Comparison of ENCODE assay signal across 16 cellular contexts in the genomic region with DNA sequence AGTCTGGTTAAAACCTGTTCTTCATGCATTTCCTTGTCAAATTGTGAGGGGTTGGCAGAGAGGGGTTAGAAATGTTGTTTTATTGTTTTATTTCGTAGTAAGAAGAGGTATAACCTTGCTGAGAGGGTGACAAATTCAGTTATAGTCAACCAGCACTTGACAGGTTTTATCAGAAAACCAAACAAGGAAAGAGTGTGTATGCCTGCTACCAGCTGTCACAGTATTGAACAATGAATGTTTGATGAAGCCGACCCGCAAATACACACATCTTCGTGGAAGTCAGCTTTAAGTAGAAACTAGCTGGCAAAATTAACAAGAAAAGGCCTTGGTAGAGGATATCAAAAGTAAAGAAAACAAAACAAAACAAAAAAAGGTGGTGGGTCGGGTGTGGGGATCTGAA.
"Had no signal": no experiment of that assay in that cellular context is flagged by ENCODE, and none has a peak within 500 bp of the region (broad histone marks: within the 10 kb centered on the region; RNA-seq: fewer than 3 reads in every experiment).

No MANE protein-coding gene starts in this region.

- H3K4me3 Mint-ChIP-seq: activated CD4-positive, alpha-beta T cell treated with anti-CD3 and anti-CD28 coated beads, Interleukin-2, amount 10 ng/mL, durations not matched to agents 7 days and 5 days; activated CD8-positive, alpha-beta T cell treated with anti-CD3 and anti-CD28 coated beads, Interleukin-2, amount 10 ng/mL, durations not matched to agents 7 days and 5 days; activated naive CD4-positive, alpha-beta T cell treated with anti-CD3 and anti-CD28 coated beads, Interleukin-2, amount 10 ng/mL, durations not matched to agents 7 days and 5 days; activated naive CD8-positive, alpha-beta T cell treated with anti-CD3 and anti-CD28 coated beads, Interleukin-2, amount 50 U/mL, for 24 hours; activated T-cell treated with anti-CD3 and anti-CD28 coated beads, Interleukin-2, amount 50 U/mL, for 24 hours; central memory CD8-positive, alpha-beta T cell; stimulated activated memory B cell treated with anti-CD40 and anti-IgM and Interleukin-4, amounts not matched to agents 10 μg/mL and 1 μg/mL and 100 μg/mL, for 72 hours; T-helper 1 cell treated with Interleukin-12 subunit alpha and Interleukin-12 subunit beta and Interleukin-4 antibody, amounts not matched to agents 30 μg/mL and 1 μg/mL, for 36 hours had no signal

- H3K4me1 Mint-ChIP-seq: activated CD4-positive, alpha-beta T cell treated with anti-CD3 and anti-CD28 coated beads, Interleukin-2, amount 10 ng/mL, durations not matched to agents 7 days and 5 days; activated naive CD4-positive, alpha-beta T cell treated with anti-CD3 and anti-CD28 coated beads, Interleukin-2, amount 10 ng/mL, durations not matched to agents 7 days and 5 days; central memory CD8-positive, alpha-beta T cell; immature natural killer cell had no signal

- H3K27ac ChIP-seq: brain microvascular endothelial cell, colonic mucosa, ovary, thoracic aorta had no signal

- H3K36me3 Mint-ChIP-seq: activated naive CD4-positive, alpha-beta T cell treated with anti-CD3 and anti-CD28 coated beads, Interleukin-2, amount 10 ng/mL, durations not matched to agents 7 days and 5 days; immature natural killer cell; naive thymus-derived CD8-positive, alpha-beta T cell; stimulated activated memory B cell treated with anti-CD40 and anti-IgM and Interleukin-4, amounts not matched to agents 10 μg/mL and 1 μg/mL and 100 μg/mL, for 72 hours had no signal

- H3K9me3 Mint-ChIP-seq: activated CD4-positive, alpha-beta T cell treated with anti-CD3 and anti-CD28 coated beads, Interleukin-2, amount 10 ng/mL, durations not matched to agents 7 days and 5 days; activated naive CD4-positive, alpha-beta T cell treated with anti-CD3 and anti-CD28 coated beads, Interleukin-2, amount 10 ng/mL, durations not matched to agents 7 days and 5 days; activated naive CD8-positive, alpha-beta T cell treated with anti-CD3 and anti-CD28 coated beads, Interleukin-2, amount 50 U/mL, for 24 hours; activated T-cell treated with anti-CD3 and anti-CD28 coated beads, Interleukin-2, amount 50 U/mL, for 24 hours; central memory CD8-positive, alpha-beta T cell; immature natural killer cell; naive thymus-derived CD8-positive, alpha-beta T cell; stimulated activated memory B cell treated with anti-CD40 and anti-IgM and Interleukin-4, amounts not matched to agents 10 μg/mL and 1 μg/mL and 100 μg/mL, for 72 hours; T-helper 1 cell treated with Interleukin-12 subunit alpha and Interleukin-12 subunit beta and Interleukin-4 antibody, amounts not matched to agents 30 μg/mL and 1 μg/mL, for 36 hours had no signal

- H3K27me3 Mint-ChIP-seq: activated CD4-positive, alpha-beta T cell treated with anti-CD3 and anti-CD28 coated beads, Interleukin-2, amount 10 ng/mL, durations not matched to agents 7 days and 5 days had no signal

- H3K27ac Mint-ChIP-seq: activated CD4-positive, alpha-beta T cell treated with anti-CD3 and anti-CD28 coated beads, Interleukin-2, amount 10 ng/mL, durations not matched to agents 7 days and 5 days; activated CD8-positive, alpha-beta T cell treated with anti-CD3 and anti-CD28 coated beads, Interleukin-2, amount 10 ng/mL, durations not matched to agents 7 days and 5 days; activated naive CD4-positive, alpha-beta T cell treated with anti-CD3 and anti-CD28 coated beads, Interleukin-2, amount 10 ng/mL, durations not matched to agents 7 days and 5 days; activated naive CD8-positive, alpha-beta T cell treated with anti-CD3 and anti-CD28 coated beads, Interleukin-2, amount 50 U/mL, for 24 hours; activated T-cell treated with anti-CD3 and anti-CD28 coated beads, Interleukin-2, amount 50 U/mL, for 24 hours; immature natural killer cell; stimulated activated memory B cell treated with anti-CD40 and anti-IgM and Interleukin-4, amounts not matched to agents 10 μg/mL and 1 μg/mL and 100 μg/mL, for 72 hours; T-helper 1 cell treated with Interleukin-12 subunit alpha and Interleukin-12 subunit beta and Interleukin-4 antibody, amounts not matched to agents 30 μg/mL and 1 μg/mL, for 36 hours had no signal

- DNase-seq: activated CD4-positive, alpha-beta T cell treated with anti-CD3 and anti-CD28 coated beads, Interleukin-2, amount 10 ng/mL, durations not matched to agents 7 days and 5 days; activated CD8-positive, alpha-beta T cell treated with anti-CD3 and anti-CD28 coated beads, Interleukin-2, amount 10 ng/mL, durations not matched to agents 7 days and 5 days; activated naive CD4-positive, alpha-beta T cell treated with anti-CD3 and anti-CD28 coated beads, Interleukin-2, amount 10 ng/mL, durations not matched to agents 7 days and 5 days; activated naive CD8-positive, alpha-beta T cell treated with anti-CD3 and anti-CD28 coated beads, Interleukin-2, amount 50 U/mL, for 24 hours; activated T-cell treated with anti-CD3 and anti-CD28 coated beads, Interleukin-2, amount 50 U/mL, for 24 hours; brain microvascular endothelial cell; colonic mucosa; immature natural killer cell; naive thymus-derived CD8-positive, alpha-beta T cell; ovary; stimulated activated CD4-positive, alpha-beta T cell treated with anti-CD3 and anti-CD28 coated beads, Interleukin-4, amount 100 ng/mL, for 4 hours had no signal

- ATAC-seq: activated CD4-positive, CD25-positive, alpha-beta regulatory T cell treated with anti-CD3 and anti-CD28 coated beads, Interleukin-2, amount 50 U/mL, for 24 hours; activated CD8-positive, alpha-beta T cell treated with anti-CD3 and anti-CD28 coated beads, Interleukin-2, amount 10 ng/mL, durations not matched to agents 7 days and 5 days; activated naive CD8-positive, alpha-beta T cell treated with anti-CD3 and anti-CD28 coated beads, Interleukin-2, amount 50 U/mL, for 24 hours; naive thymus-derived CD8-positive, alpha-beta T cell; stimulated activated memory B cell treated with anti-CD40 and anti-IgM and Interleukin-4, amounts not matched to agents 10 μg/mL and 1 μg/mL and 100 μg/mL, for 72 hours had no signal
